Comparison of ENCODE assay signal across 16 cellular contexts in the genomic region with DNA sequence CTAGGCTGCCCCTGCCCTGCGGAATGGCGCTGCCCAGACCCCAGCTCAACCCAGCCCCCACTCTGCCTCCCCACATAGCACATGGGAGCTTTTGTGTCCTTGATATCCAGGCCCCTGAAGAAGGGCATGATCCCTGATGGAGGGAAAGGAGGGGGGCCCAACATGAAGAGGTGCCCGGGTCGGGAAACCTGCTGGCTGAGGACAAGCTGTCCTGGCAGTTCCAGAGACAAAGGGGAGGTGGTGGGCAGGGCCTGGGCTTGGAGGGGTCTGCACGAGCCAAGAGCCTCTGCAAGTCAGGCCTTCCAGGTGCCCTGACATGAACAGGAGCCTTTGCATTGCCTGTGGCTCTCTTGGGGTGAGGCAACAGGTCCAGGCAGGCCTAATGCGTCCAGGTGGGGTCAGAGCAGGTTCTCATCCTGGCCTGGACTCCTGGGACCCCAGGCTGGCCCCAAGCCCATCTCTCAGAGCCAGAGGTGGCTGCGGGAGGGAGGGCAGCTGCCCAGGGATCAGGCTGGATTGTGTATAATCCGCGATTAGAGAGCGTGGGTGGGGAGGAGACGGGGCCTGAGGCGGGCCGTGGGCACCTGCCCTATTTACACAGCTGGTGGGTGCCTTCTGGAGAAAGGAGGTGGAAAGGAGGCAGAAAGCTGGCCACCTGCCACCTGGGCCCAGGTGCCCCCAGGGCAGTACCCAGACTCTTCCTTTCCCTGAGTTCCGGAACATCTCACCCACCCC. TPM values are rescaled to one million over a fixed set of nuclear protein-coding genes. Genes with fewer than 3 reads are reported as not detected.
DNase-seq lines count a peak whose midpoint lies in the region; ATAC-seq and TF ChIP-seq lines count a peak whose summit lies in the region.
"Had no signal": no experiment of that assay in that cellular context is flagged by ENCODE, and none has a peak within 500 bp of the region (broad histone marks: within the 10 kb centered on the region; RNA-seq: fewer than 3 reads in every experiment).

No MANE protein-coding gene starts in this region.

- H2AFZ ChIP-seq in neuronal stem cell (ENCODE audit: low read length) = no peak overlapping the region

- no peak for ATAC-seq in T-helper 17 cell

- H3K27me3 ChIP-seq in neuronal stem cell (ENCODE audit: control insufficient read depth in 3 of 3, insufficient read depth in 3 of 3, low read depth in 1 of 3, low read length in 3 of 3) = peaks cover 0 to 36% (median 0%) of the 10 kb centered on the region in 3 experiments
- H3K27me3 ChIP-seq: BLaER1 treated with 17β-estradiol and CSF1 and Interleukin-3, amounts not matched to agents 10 nM and 100 nM had no signal

- H3K9me3 ChIP-seq in T-helper 17 cell (ENCODE audit: control insufficient read depth, low read length, poor library complexity, severe bottlenecking) = no peaks in the 10 kb centered on the region
- H3K9me3 ChIP-seq in neuronal stem cell (replicated peaks in 1 of 2; ENCODE audit: control insufficient read depth in 2 of 2, insufficient read depth in 1 of 2, low read depth in 1 of 2, low read length in 2 of 2) = peaks cover 0 to 2% of the 10 kb centered on the region in 2 donors
- H3K9me3 ChIP-seq: BLaER1 treated with 17β-estradiol and CSF1 and Interleukin-3, amounts not matched to agents 10 nM and 100 nM had no signal

- peak overlapping the region; percentile 96 for H2BK15ac ChIP-seq in neuronal stem cell (ENCODE audit: low read length)

- no peak overlapping the region for H3K4me3 Mint-ChIP-seq in T-helper 17 cell
- H3K4me3 Mint-ChIP-seq: naive B cell had no signal

- no peak for TF ChIP-seq CTCF in GM20000 (IDR thresholded peaks at IDR 0.05; ENCODE audit: extremely low read depth, missing control alignments)
- no peak for TF ChIP-seq CTCF in GM13976 (IDR thresholded peaks at IDR 0.05; ENCODE audit: borderline replicate concordance, control extremely low read depth, extremely low read depth, insufficient read depth, missing control alignments)

- peaks cover 4 to 15% of the 10 kb centered on the region in 2 donors for H3K4me1 ChIP-seq in neuronal stem cell (ENCODE audit: control insufficient read depth in 2 of 2, insufficient read depth in 1 of 2, low read depth in 1 of 2, low read length in 2 of 2)
- H3K4me1 ChIP-seq: BLaER1 treated with 17β-estradiol and CSF1 and Interleukin-3, amounts not matched to agents 10 nM and 100 nM had no signal

- peak overlapping the region; percentile 63 for H2BK12ac ChIP-seq in neuronal stem cell (ENCODE audit: low read length)

- WGBS in neuronal stem cell (ENCODE audit: extremely low coverage in 2 of 2, insufficient read length in 2 of 2, insufficient replicate concordance in 1 of 2), 2 donors = no CpG with 5 or more reads among the region's 14 CpGs

- H3K27ac ChIP-seq in neuronal stem cell (replicated peaks; ENCODE audit: low read length) = no peak overlapping the region
- H3K27ac ChIP-seq: 22Rv1; BLaER1 treated with 17β-estradiol and CSF1 and Interleukin-3, amounts not matched to agents 10 nM and 100 nM had no signal

- DNase-seq in DMS 273 (lab: John Stamatoyannopoulos, UW; ENCODE audit: unreplicated experiment) (peak; percentile 60), DMS 273 treated with DMSO at 0.1 percent for 48 hours (lab: John Stamatoyannopoulos, UW) (no peak), NCI-H2196 (lab: John Stamatoyannopoulos, UW; ENCODE audit: unreplicated experiment) (peak; percentile 58), T-helper 17 cell (no peak), neuronal stem cell (ENCODE audit: low spot score) (no peak), GM20000 (ENCODE audit: low spot score) (no peak), GM13976 (ENCODE audit: low spot score) (no peak), HT-29 (ENCODE audit: low spot score) (no peak)
- DNase-seq: activated CD8-positive, alpha-beta memory T cell treated with anti-CD3 and anti-CD28 coated beads, Interleukin-2, amount 50 U/mL, for 48 hours; activated naive CD4-positive, alpha-beta T cell treated with anti-CD3 and anti-CD28 coated beads, Interleukin-2, amount 50 U/mL, for 16 hours; effector CD4-positive, alpha-beta T cell; naive B cell; NCI-H446; T-helper 2 cell had no signal

- peaks cover 4% of the 10 kb centered on the region for H3K79me1 ChIP-seq in neuronal stem cell (ENCODE audit: low read depth, low read length)

- in situ Hi-C loops in GM13976 (cut with MboI; ENCODE audit: low sequenced_read_pairs, unreplicated experiment) = no loop called here

- no peak overlapping the region for H4K91ac ChIP-seq in neuronal stem cell (ENCODE audit: low read depth, low read length, poor library complexity)

- H4K8ac ChIP-seq in neuronal stem cell (ENCODE audit: low read depth, low read length) = no peak overlapping the region

- H3K36me3 ChIP-seq in neuronal stem cell (replicated peaks in 1 of 2; ENCODE audit: control insufficient read depth in 2 of 2, insufficient read depth in 2 of 2, low read length in 2 of 2) = no peaks in the 10 kb centered on the region
- H3K36me3 ChIP-seq: BLaER1 treated with 17β-estradiol and CSF1 and Interleukin-3, amounts not matched to agents 10 nM and 100 nM had no signal

- peak overlapping the region; percentile 89 for H2AK5ac ChIP-seq in neuronal stem cell (ENCODE audit: low read depth, low read length)

- peaks cover 18% of the 10 kb centered on the region for H3K27me3 Mint-ChIP-seq in T-helper 17 cell

- H3K4me1 Mint-ChIP-seq in T-helper 17 cell = peaks cover 4% of the 10 kb centered on the region
- H3K4me1 Mint-ChIP-seq: naive B cell had no signal

- no peak overlapping the region for H3K23ac ChIP-seq in neuronal stem cell (ENCODE audit: low read depth, low read length, poor library complexity)

- H3K4me3 ChIP-seq in neuronal stem cell (ENCODE audit: low read length in 2 of 2) = no peak overlapping the region
- H3K4me3 ChIP-seq: BLaER1 treated with 17β-estradiol and CSF1 and Interleukin-3, amounts not matched to agents 10 nM and 100 nM had no signal

- no peak overlapping the region for H3K9ac ChIP-seq in neuronal stem cell (ENCODE audit: low read depth, low read length, poor library complexity)
- H3K9ac ChIP-seq: BLaER1 treated with 17β-estradiol and CSF1 and Interleukin-3, amounts not matched to agents 10 nM and 100 nM had no signal

- peak overlapping the region; percentile 93 for H3K4ac ChIP-seq in neuronal stem cell (ENCODE audit: low read length)

- peak overlapping the region; percentile 48 for H2BK5ac ChIP-seq in neuronal stem cell (ENCODE audit: low read length)

- H2BK120ac ChIP-seq in neuronal stem cell (ENCODE audit: low read depth, low read length) = no peak overlapping the region

- H3K27ac Mint-ChIP-seq in T-helper 17 cell = peak overlapping the region; percentile 66

- H3K4me2 ChIP-seq in neuronal stem cell (ENCODE audit: insufficient read depth, low read length, poor library complexity, severe bottlenecking) = no peak overlapping the region
- H3K4me2 ChIP-seq: BLaER1 treated with 17β-estradiol and CSF1 and Interleukin-3, amounts not matched to agents 10 nM and 100 nM had no signal

- H3K18ac ChIP-seq in neuronal stem cell (ENCODE audit: low read length) = peak overlapping the region; percentile 90

- peaks cover 2% of the 10 kb centered on the region for H3K36me3 Mint-ChIP-seq in T-helper 17 cell (ENCODE audit: low read depth)
- H3K36me3 Mint-ChIP-seq: naive B cell had no signal

- H3K14ac ChIP-seq in neuronal stem cell (ENCODE audit: low read length) = peak overlapping the region; percentile 97

RNA-seq across cellular contexts. Expression of gene YKT6, which starts 23.6 kb away (rescaled TPM):
- total RNA-seq in T-helper 17 cell = 10 to 100 TPM; 68.2 to 68.9 TPM
- 71.1 TPM for polyA plus RNA-seq in neuronal stem cell (2013, experiment 1 of 2)
- polyA plus RNA-seq in neuronal stem cell (2013, experiment 2 of 2) = 69.2 TPM
- 127 and 138 TPM in 2 replicates for total RNA-seq in HT-29 (2014; rRNA removed; shearing (Covaris generic))

RNA-seq across cellular contexts. Expression of gene GCK, which starts 35.1 kb away (rescaled TPM):
- total RNA-seq in T-helper 17 cell = under 1 TPM in 1 of 2 donors, not detected in 1; 0.45 TPM
- 0.60 TPM for polyA plus RNA-seq in neuronal stem cell (2013, experiment 1 of 2)
- polyA plus RNA-seq in neuronal stem cell (2013, experiment 2 of 2) = 0.46 TPM
- not detected in 2 replicates for total RNA-seq in HT-29 (2014; rRNA removed; shearing (Covaris generic))

Comparison
In these comparisons a context has a peak if more than half of its experiments do, and no peak if none do; other contexts are left out.
1. DNase-seq: peak in DMS 273 (single experiment) and NCI-H2196 (single experiment); none in DMS 273 treated with DMSO at 0.1 percent for 48 hours (single experiment), T-helper 17 cell (0 of 3), neuronal stem cell (single experiment), GM20000 (single experiment), GM13976 (single experiment) and HT-29 (single experiment).